ENCODE assay signal across 21 cellular contexts in the genomic region with DNA sequence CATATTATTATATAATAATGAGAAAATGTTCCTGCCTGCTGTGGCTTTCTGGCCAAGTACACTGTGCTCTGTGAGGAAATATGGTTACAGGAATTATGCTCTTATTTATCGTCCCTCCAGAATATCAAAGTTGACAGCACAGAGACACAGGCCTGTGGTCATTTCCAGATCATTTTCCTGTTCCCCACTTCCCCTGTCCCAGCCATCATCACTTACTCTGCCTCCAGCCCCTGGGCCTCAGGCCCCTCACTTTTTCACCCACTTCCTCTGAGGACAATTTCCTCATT. TPM values are rescaled to one million over a fixed set of nuclear protein-coding genes. Genes with fewer than 3 reads are reported as not detected.
A peak's percentile ranks its signal among the peaks of the same experiment; 100 is the strongest.
DNase-seq lines count a peak whose midpoint lies in the region; ATAC-seq and TF ChIP-seq lines count a peak whose summit lies in the region.
"Had no signal": no experiment of that assay in that cellular context is flagged by ENCODE, and none has a peak within 500 bp of the region (broad histone marks: within the 10 kb centered on the region; RNA-seq: fewer than 3 reads in every experiment).

No MANE protein-coding gene starts in this region.

- H3K9me3 Mint-ChIP-seq in activated naive CD8-positive, alpha-beta T cell treated with anti-CD3 and anti-CD28 coated beads, Interleukin-2, amount 10 ng/mL, durations not matched to agents 7 days and 5 days: no peaks in the 10 kb centered on the region
- no peaks in the 10 kb centered on the region for H3K9me3 Mint-ChIP-seq in activated naive CD8-positive, alpha-beta T cell treated with anti-CD3 and anti-CD28 coated beads for 36 hours
- H3K9me3 Mint-ChIP-seq: activated T-cell treated with anti-CD3 and anti-CD28 coated beads, Interleukin-2, amount 50 U/mL, for 72 hours; central memory CD8-positive, alpha-beta T cell; effector memory CD8-positive, alpha-beta T cell; T-cell had no signal

- 56% methylated on average over 1 of the region's 1 CpG; no CpG with 5 or more reads in 1 of the 2 donors for WGBS in transverse colon (ENCODE audit: low coverage in 1 of 2), 2 donors

- ATAC-seq in activated naive CD8-positive, alpha-beta T cell treated with anti-CD3 and anti-CD28 coated beads, Interleukin-2, amount 10 ng/mL, durations not matched to agents 7 days and 5 days (ENCODE audit: low read depth): no peak
- ATAC-seq in GM21390 (IDR thresholded peaks at IDR 0.05; ENCODE audit: unreplicated experiment): no peak
- ATAC-seq in HG02588 (IDR thresholded peaks at IDR 0.05; ENCODE audit: unreplicated experiment): no peak
- ATAC-seq: activated CD8-positive, alpha-beta T cell treated with anti-CD3 and anti-CD28 coated beads for 36 hours; activated T-cell treated with anti-CD3 and anti-CD28 coated beads, Interleukin-2, amount 50 U/mL, for 72 hours; effector memory CD8-positive, alpha-beta T cell; T-cell had no signal

- H3K36me3 Mint-ChIP-seq in activated naive CD8-positive, alpha-beta T cell treated with anti-CD3 and anti-CD28 coated beads, Interleukin-2, amount 10 ng/mL, durations not matched to agents 7 days and 5 days: no peaks in the 10 kb centered on the region
- no peaks in the 10 kb centered on the region for H3K36me3 Mint-ChIP-seq in activated naive CD8-positive, alpha-beta T cell treated with anti-CD3 and anti-CD28 coated beads for 36 hours
- H3K36me3 Mint-ChIP-seq: T-cell had no signal

- H3K27me3 ChIP-seq in muscle layer of duodenum (ENCODE audit: low read depth, low read length) (no peaks in the 10 kb centered on the region), transverse colon (no peaks in the 10 kb centered on the region)
- H3K27me3 ChIP-seq: adrenal gland, BLaER1, Peyer's patch had no signal

- POLR2A ChIA-PET in activated naive CD8-positive, alpha-beta T cell treated with anti-CD3 and anti-CD28 coated beads, Interleukin-2, amount 10 ng/mL, durations not matched to agents 7 days and 5 days (lab: Charles Lee): interaction anchor here (1.4 kb wide), 1 partner anchor 26 kb away, joined by 3 read pairs; no protein-coding TSS in a partner anchor

- H3K27me3 Mint-ChIP-seq in activated naive CD8-positive, alpha-beta T cell treated with anti-CD3 and anti-CD28 coated beads, Interleukin-2, amount 10 ng/mL, durations not matched to agents 7 days and 5 days: peaks cover under 1% of the 10 kb centered on the region
- no peaks in the 10 kb centered on the region for H3K27me3 Mint-ChIP-seq in activated naive CD8-positive, alpha-beta T cell treated with anti-CD3 and anti-CD28 coated beads for 36 hours
- H3K27me3 Mint-ChIP-seq: activated CD8-positive, alpha-beta T cell treated with anti-CD3 and anti-CD28 coated beads for 36 hours; central memory CD8-positive, alpha-beta T cell; effector memory CD8-positive, alpha-beta T cell; T-cell had no signal

- DNase-seq in activated naive CD8-positive, alpha-beta T cell treated with anti-CD3 and anti-CD28 coated beads, Interleukin-2, amount 10 ng/mL, durations not matched to agents 7 days and 5 days: no peak
- no peak for DNase-seq in activated naive CD8-positive, alpha-beta T cell treated with anti-CD3 and anti-CD28 coated beads for 36 hours
- DNase-seq in transverse colon (no peak), HPDE6-E6E7 (ENCODE audit: extremely low spot score) (no peak)
- DNase-seq: activated CD8-positive, alpha-beta T cell treated with anti-CD3 and anti-CD28 coated beads for 36 hours; activated T-cell treated with anti-CD3 and anti-CD28 coated beads, Interleukin-2, amount 50 U/mL, for 72 hours; effector memory CD8-positive, alpha-beta T cell; GOT3; NCI-H1105 treated with DMSO at 0.1 percent for 48 hours; Peyer's patch; T-cell; WERI-Rb-1 had no signal

- H3K4me1 ChIP-seq in muscle layer of duodenum (ENCODE audit: control insufficient read depth in 1 of 2, insufficient read depth in 2 of 2, low read length in 2 of 2) (peaks cover 0 to 13% of the 10 kb centered on the region in 2 donors), transverse colon (peaks cover 10 to 33% (median 23%) of the 10 kb centered on the region in 4 donors)

- peak overlapping the region; percentile 50 for H3K27ac ChIP-seq in angular gyrus (ENCODE audit: low read depth, low read length)
- H3K27ac ChIP-seq in muscle layer of duodenum (ENCODE audit: low read length): peak overlapping the region; percentile 46
- H3K27ac ChIP-seq in transverse colon: peak overlapping the region in 3 of 4 donors; percentile 1 to 32 (median 12)
- H3K27ac ChIP-seq: BLaER1, neutrophil, WERI-Rb-1 had no signal

- TF ChIP-seq POLR2A in transverse colon (IDR thresholded peaks at IDR 0.05): no peak

- peaks cover 15% of the 10 kb centered on the region for H3K4me1 Mint-ChIP-seq in activated naive CD8-positive, alpha-beta T cell treated with anti-CD3 and anti-CD28 coated beads, Interleukin-2, amount 10 ng/mL, durations not matched to agents 7 days and 5 days
- peaks cover 7% of the 10 kb centered on the region for H3K4me1 Mint-ChIP-seq in activated naive CD8-positive, alpha-beta T cell treated with anti-CD3 and anti-CD28 coated beads for 36 hours

- peak overlapping the region; percentile 42 for H3K27ac Mint-ChIP-seq in activated naive CD8-positive, alpha-beta T cell treated with anti-CD3 and anti-CD28 coated beads, Interleukin-2, amount 10 ng/mL, durations not matched to agents 7 days and 5 days
- no peak overlapping the region for H3K27ac Mint-ChIP-seq in activated naive CD8-positive, alpha-beta T cell treated with anti-CD3 and anti-CD28 coated beads for 36 hours
- H3K27ac Mint-ChIP-seq: activated CD8-positive, alpha-beta T cell treated with anti-CD3 and anti-CD28 coated beads for 36 hours; activated T-cell treated with anti-CD3 and anti-CD28 coated beads, Interleukin-2, amount 50 U/mL, for 72 hours; effector memory CD8-positive, alpha-beta T cell; T-cell had no signal

- H3K9me3 ChIP-seq in muscle layer of duodenum (ENCODE audit: control insufficient read depth in 1 of 2, low read length in 2 of 2) (no peaks in the 10 kb centered on the region), transverse colon (no peaks in the 10 kb centered on the region)
- H3K9me3 ChIP-seq: adrenal gland, BLaER1, neutrophil, Peyer's patch had no signal

- no peaks in the 10 kb centered on the region for H3K36me3 ChIP-seq in muscle layer of duodenum (ENCODE audit: control insufficient read depth in 1 of 2, insufficient read depth in 2 of 2, low read length in 2 of 2)
- no peaks in the 10 kb centered on the region for H3K36me3 ChIP-seq in transverse colon
- H3K36me3 ChIP-seq: adrenal gland, BLaER1, neutrophil, Peyer's patch, WERI-Rb-1 had no signal

- no peak for TF ChIP-seq EP300 in transverse colon (IDR thresholded peaks at IDR 0.05; ENCODE audit: low read depth)

- in situ Hi-C loops in transverse colon (cut with MboI; ENCODE audit: low pct_ligation_motif_present in 1 of 4, low pct_unique_long_range_greater_than_20kb in 1 of 4, low sequenced_read_pairs in 3 of 4): loop anchor here in 2 of 4 donors (25.0 kb wide), 1 partner anchor 197 kb away; a partner anchor contains a TSS

- no peak overlapping the region for H3K4me3 Mint-ChIP-seq in activated naive CD8-positive, alpha-beta T cell treated with anti-CD3 and anti-CD28 coated beads, Interleukin-2, amount 10 ng/mL, durations not matched to agents 7 days and 5 days
- H3K4me3 Mint-ChIP-seq in activated naive CD8-positive, alpha-beta T cell treated with anti-CD3 and anti-CD28 coated beads for 36 hours: no peak overlapping the region
- H3K4me3 Mint-ChIP-seq: activated CD8-positive, alpha-beta T cell treated with anti-CD3 and anti-CD28 coated beads for 36 hours; activated T-cell treated with anti-CD3 and anti-CD28 coated beads, Interleukin-2, amount 50 U/mL, for 72 hours; central memory CD8-positive, alpha-beta T cell; effector memory CD8-positive, alpha-beta T cell; T-cell had no signal

- TF ChIP-seq CTCF in transverse colon (IDR thresholded peaks at IDR 0.05): no peak

- H3K4me3 ChIP-seq in muscle layer of duodenum (ENCODE audit: low read depth in 1 of 2, low read length in 2 of 2) (no peak overlapping the region), transverse colon (no peak overlapping the region)
- H3K4me3 ChIP-seq: adrenal gland, BLaER1, Peyer's patch had no signal

- intact Hi-C loops in transverse colon (cut with DNase I; ENCODE audit: low total_unique reads): no loop called here

RNA-seq across cellular contexts. Expression of a gene that starts 53.6 kb away (rescaled TPM):
- total RNA-seq in activated naive CD8-positive, alpha-beta T cell treated with anti-CD3 and anti-CD28 coated beads, Interleukin-2, amount 10 ng/mL, durations not matched to agents 7 days and 5 days: not detected
- under 1 TPM in 1 of 2 experiments, not detected in 1; 0.26 TPM for total RNA-seq in activated naive CD8-positive, alpha-beta T cell treated with anti-CD3 and anti-CD28 coated beads for 36 hours
- 1 to 10 TPM in 3 of 4 donors, under 1 TPM in 1; 0.20 to 9.4 (median 4.8) TPM for total RNA-seq in transverse colon
- total RNA-seq: A172; activated CD8-positive, alpha-beta T cell treated with anti-CD3 and anti-CD28 coated beads for 36 hours; T-cell had no signal
